In genomic region chr1:247407978-247408560, GRCh38 we compare ENCODE assay signal across 20 cellular contexts. TPM values are rescaled to one million over a fixed set of nuclear protein-coding genes. Genes with fewer than 3 reads are reported as not detected.
DNase-seq lines count a peak whose midpoint lies in the region; ATAC-seq and TF ChIP-seq lines count a peak whose summit lies in the region.
"Had no signal": no experiment of that assay in that cellular context is flagged by ENCODE, and none has a peak within 500 bp of the region (broad histone marks: within the 10 kb centered on the region; RNA-seq: fewer than 3 reads in every experiment).

No MANE protein-coding gene starts in this region.

- H3K36me3 Mint-ChIP-seq in CD14-positive monocyte (peaks cover 0 to 1% of the 10 kb centered on the region in 2 donors), T-helper 17 cell (ENCODE audit: low read depth) (no peaks in the 10 kb centered on the region)
- no peaks in the 10 kb centered on the region for H3K36me3 Mint-ChIP-seq in CD8-positive, alpha-beta T cell

- 59% methylated on average over 6 of the region's 6 CpGs for WGBS in mammary epithelial cell (ENCODE audit: low coverage, missing lambda C conversion rate)

- BruUV-seq in mammary epithelial cell (replicated peaks; lab: Mats Ljungman, UMichigan): no TSS peak

- intact Hi-C loops in CD14-positive monocyte (cut with micrococcal nuclease) (loop anchor here in 1 of 2 donors (5.0 kb wide), 1 partner anchor 39 kb away; no protein-coding TSS in a partner anchor), left ventricle myocardium superior (cut with micrococcal nuclease) (no loop called here), mammary epithelial cell (cut with micrococcal nuclease) (no loop called here)
- intact Hi-C loops in CD8-positive, alpha-beta T cell (cut with DNase I, micrococcal nuclease): loop anchor here in 1 of 2 experiments (1.0 kb wide), 2 partner anchors 8 to 18 kb away; partner anchors contain the start of gene NLRP3

- TF ChIP-seq CTCF in CD14-positive monocyte (IDR thresholded peaks at IDR 0.05) (no peak), mammary epithelial cell (conservative IDR thresholded peaks at IDR 0.05 in 1 of 2, IDR thresholded peaks at IDR 0.05 in 1 of 2; ENCODE audit: extremely low read depth in 1 of 2, insufficient read depth in 1 of 2, low read depth in 1 of 2, low read length in 2 of 2) (no peak)
- no peak for TF ChIP-seq CTCF in CD8-positive, alpha-beta T cell (IDR thresholded peaks at IDR 0.05)

- in situ Hi-C loops in mammary epithelial cell (cut with MboI; ENCODE audit: low sequenced_read_pairs in 2 of 2): no loop called here

- peaks cover 0 to 2% (median 0%) of the 10 kb centered on the region in 7 donors for H3K9me3 Mint-ChIP-seq in CD14-positive monocyte
- no peaks in the 10 kb centered on the region for H3K9me3 Mint-ChIP-seq in CD8-positive, alpha-beta T cell

- DNase-seq in CD14-positive monocyte (ENCODE audit: low spot score): peak; percentile 66
- DNase-seq in CD8-positive, alpha-beta T cell: no peak
- no peak for DNase-seq in T-helper 17 cell
- no peak for DNase-seq in left ventricle myocardium superior
- no peak for DNase-seq in iPS-NIHi7 (ENCODE audit: extremely low spot score)
- no peak for DNase-seq in NK-92 treated with Interleukin-12 subunit alpha and Interleukin-12 subunit beta, amount 100 ng/mL, for 24 hours (lab: John Stamatoyannopoulos, UW)
- DNase-seq in mammary epithelial cell: no peak
- DNase-seq: activated CD8-positive, alpha-beta memory T cell treated with anti-CD3 and anti-CD28 coated beads, Interleukin-2, amount 50 U/mL, for 4 hours; glutamatergic neuron; kidney; NCI-H187 treated with DMSO at 0.1 percent for 48 hours; NCI-H774; SJCRH30; thyroid gland had no signal

- H3K79me2 ChIP-seq in mammary epithelial cell (ENCODE audit: insufficient read depth, low read length): no peaks in the 10 kb centered on the region

- H2AFZ ChIP-seq in mammary epithelial cell (ENCODE audit: low read depth, low read length): no peak overlapping the region

- no peak overlapping the region for H3K4me3 ChIP-seq in CD8-positive, alpha-beta T cell (ENCODE audit: low read depth, low read length)
- H3K4me3 ChIP-seq in mammary epithelial cell (replicated peaks in 1 of 3; ENCODE audit: insufficient read depth in 1 of 3, low read depth in 2 of 3, low read length in 3 of 3): no peak overlapping the region
- H3K4me3 ChIP-seq: coronary artery, SJCRH30, thyroid gland had no signal

- H3K4me1 Mint-ChIP-seq in CD14-positive monocyte (peaks cover 81% of the 10 kb centered on the region), T-helper 17 cell (peaks cover 31% of the 10 kb centered on the region)
- peaks cover 35% of the 10 kb centered on the region for H3K4me1 Mint-ChIP-seq in CD8-positive, alpha-beta T cell (ENCODE audit: low read depth)

- H3K27me3 Mint-ChIP-seq in CD14-positive monocyte (ENCODE audit: low read depth in 3 of 3) (peaks cover 0 to 2% (median 0%) of the 10 kb centered on the region in 3 donors), T-helper 17 cell (no peaks in the 10 kb centered on the region)
- no peaks in the 10 kb centered on the region for H3K27me3 Mint-ChIP-seq in CD8-positive, alpha-beta T cell (ENCODE audit: low read depth)

- H3K9ac ChIP-seq in mammary epithelial cell (ENCODE audit: insufficient read depth, low read length): no peak overlapping the region
- H3K9ac ChIP-seq: KMS-11 had no signal

- peaks cover 31% of the 10 kb centered on the region for H3K4me1 ChIP-seq in CD8-positive, alpha-beta T cell (ENCODE audit: insufficient read depth, low read length)
- H3K4me1 ChIP-seq in mammary epithelial cell (ENCODE audit: insufficient read depth, low read length): no peaks in the 10 kb centered on the region
- H3K4me1 ChIP-seq: SJCRH30, thyroid gland had no signal

- POLR2A ChIA-PET in CD8-positive, alpha-beta T cell (lab: Charles Lee): no interaction called here

- H3K36me3 ChIP-seq in CD8-positive, alpha-beta T cell (ENCODE audit: insufficient read depth, low read length): no peaks in the 10 kb centered on the region
- no peaks in the 10 kb centered on the region for H3K36me3 ChIP-seq in mammary epithelial cell (ENCODE audit: insufficient read depth, low read length)
- H3K36me3 ChIP-seq: SJCRH30, thyroid gland had no signal

- H4K20me1 ChIP-seq in mammary epithelial cell (ENCODE audit: insufficient read depth, low read length): no peaks in the 10 kb centered on the region

- no peaks in the 10 kb centered on the region for H3K27me3 ChIP-seq in CD8-positive, alpha-beta T cell (ENCODE audit: insufficient read depth, low read length)
- H3K27me3 ChIP-seq in mammary epithelial cell (ENCODE audit: insufficient read depth, low read length): no peaks in the 10 kb centered on the region
- H3K27me3 ChIP-seq: SJCRH30, thyroid gland had no signal

- ATAC-seq in CD8-positive, alpha-beta T cell: no peak
- ATAC-seq in T-helper 17 cell (no peak), left ventricle myocardium superior (peak; percentile 52)

- H3K27ac Mint-ChIP-seq in CD14-positive monocyte (peak overlapping the region; percentile 98 to 100 (median 99)), T-helper 17 cell (peak overlapping the region; percentile 98)
- H3K27ac Mint-ChIP-seq in CD8-positive, alpha-beta T cell: peak overlapping the region; percentile 91

- dilution Hi-C loops in mammary epithelial cell (cut with HindIII; ENCODE audit: low sequenced_read_pairs): no loop called here

- H3K27ac ChIP-seq in CD8-positive, alpha-beta T cell (ENCODE audit: low read depth, low read length): peak overlapping the region; percentile 52
- no peak overlapping the region for H3K27ac ChIP-seq in mammary epithelial cell (ENCODE audit: insufficient read depth, low read depth, low read length)
- H3K27ac ChIP-seq: C4-2B, KMS-11, SJCRH30, thyroid gland had no signal

- no peaks in the 10 kb centered on the region for H3K9me3 ChIP-seq in CD8-positive, alpha-beta T cell (ENCODE audit: low read length)
- H3K9me3 ChIP-seq in T-helper 17 cell (ENCODE audit: control insufficient read depth, low read length, poor library complexity, severe bottlenecking): no peaks in the 10 kb centered on the region
- H3K9me3 ChIP-seq in mammary epithelial cell (replicated peaks; ENCODE audit: insufficient read depth, low read length): peaks cover 8% of the 10 kb centered on the region
- H3K9me3 ChIP-seq: SJCRH30, thyroid gland had no signal

- CTCF ChIA-PET in CD8-positive, alpha-beta T cell (lab: Charles Lee): interaction anchor here (1.6 kb wide), 1 partner anchor 18 kb away, joined by 3 read pairs; no protein-coding TSS in a partner anchor
- CTCF ChIA-PET in mammary epithelial cell (lab: Charles Lee; ENCODE audit: low non-redundant PET): no interaction called here

- no peak overlapping the region for H3K4me2 ChIP-seq in mammary epithelial cell (ENCODE audit: insufficient read depth, low read depth, low read length)
- H3K4me2 ChIP-seq: KMS-11 had no signal

- peak overlapping the region; percentile 67 for H3K4me3 Mint-ChIP-seq in CD14-positive monocyte
- peak overlapping the region; percentile 69 for H3K4me3 Mint-ChIP-seq in CD8-positive, alpha-beta T cell
- peak overlapping the region; percentile 88 for H3K4me3 Mint-ChIP-seq in T-helper 17 cell

RNA-seq across cellular contexts. Expression of gene NLRP3, which starts 7.9 kb away (rescaled TPM):
- 10 to 100 TPM; 56.2 to 61.9 TPM for polyA plus RNA-seq in CD14-positive monocyte
- total RNA-seq in CD8-positive, alpha-beta T cell: 1 to 10 TPM; 3.7 to 4.1 TPM
- total RNA-seq in T-helper 17 cell: 1 to 10 TPM; 9.2 TPM
- 0.64 TPM for total RNA-seq in left ventricle myocardium superior
- 1 to 10 TPM in 1 of 2 donors, under 1 TPM in 1; 0.12 to 3.0 TPM for total RNA-seq in mammary epithelial cell
- polyA plus RNA-seq in mammary epithelial cell: 0.05 TPM
- not detected for polyA minus RNA-seq in mammary epithelial cell
- total RNA-seq: pulmonary artery endothelial cell had no signal

RNA-seq across cellular contexts. Expression of gene OR2B11, which starts 49.8 kb away (rescaled TPM):
- polyA plus RNA-seq in CD14-positive monocyte (under 1 TPM; 0.09 to 0.21 TPM), mammary epithelial cell (not detected)
- total RNA-seq in CD8-positive, alpha-beta T cell: not detected
- total RNA-seq in T-helper 17 cell (under 1 TPM in 1 of 2 donors, not detected in 1; 0.05 TPM), left ventricle myocardium superior (not detected), mammary epithelial cell (not detected)
- polyA minus RNA-seq in mammary epithelial cell: not detected
- total RNA-seq: astrocyte, kidney, pulmonary artery endothelial cell, SJCRH30, thyroid gland had no signal
- polyA plus RNA-seq: esophagus had no signal
